In genomic region chr17:81666092-81666341, GRCh38 we compare ENCODE assay signal across 8 cellular contexts. TPM values are rescaled to one million over a fixed set of nuclear protein-coding genes. Genes with fewer than 3 reads are reported as not detected.
DNase-seq lines count a peak whose midpoint lies in the region; ATAC-seq and TF ChIP-seq lines count a peak whose summit lies in the region.

No MANE protein-coding gene starts in this region.

- no peaks in the 10 kb centered on the region for H4K20me1 ChIP-seq in DOHH2 (ENCODE audit: control insufficient read depth, insufficient read depth, low read depth, low read length)

- H3K79me2 ChIP-seq in DOHH2 (ENCODE audit: control insufficient read depth, low read length), result peaks cover 58% of the 10 kb centered on the region

- TF ChIP-seq CTCF in DOHH2 (IDR thresholded peaks at IDR 0.05; ENCODE audit: low read depth, low read length, poor library complexity, severe bottlenecking) (no peak), fibroblast of pulmonary artery (IDR thresholded peaks at IDR 0.05; ENCODE audit: low read length, missing control alignments) (no peak), ovary (IDR thresholded peaks at IDR 0.05) (no peak)

- WGBS in ovary, 3 donors, result 0 to 1% (median 0%) methylated on average over 14 to 16 of the region's 16 CpGs

- H3K9me2 ChIP-seq in DOHH2 (replicated peaks; ENCODE audit: control insufficient read depth, low read length), result no peaks in the 10 kb centered on the region

- intact Hi-C loops in ovary (cut with DNase I), result no loop called here

- H3K27ac ChIP-seq in DOHH2 (ENCODE audit: low read depth, low read length), result peak overlapping the region; percentile 79
- H3K27ac ChIP-seq in ovary, result peak overlapping the region; percentile 32 to 78

- H3K4me1 ChIP-seq in DOHH2 (ENCODE audit: control insufficient read depth, low read length), result peaks cover 25% of the 10 kb centered on the region
- peaks cover 12% of the 10 kb centered on the region for H3K4me1 ChIP-seq in ovary (ENCODE audit: insufficient read depth)

- peak overlapping the region; percentile 100 for H3K4me2 ChIP-seq in DOHH2 (ENCODE audit: low read length)

- no peak for TF ChIP-seq EP300 in ovary (IDR thresholded peaks at IDR 0.05)

- DNase-seq in T-helper 9 cell (peak; percentile 15), fibroblast of pulmonary artery (ENCODE audit: low read depth) (peak; percentile 30), ovary (no peak)

- peaks cover 10% of the 10 kb centered on the region for H3F3A ChIP-seq in DOHH2 (ENCODE audit: control insufficient read depth, insufficient read depth)

- H3K27me3 ChIP-seq in DOHH2 (ENCODE audit: control insufficient read depth, low read length) (no peaks in the 10 kb centered on the region), ovary (no peaks in the 10 kb centered on the region)

- H3K4me3 ChIP-seq in DOHH2 (ENCODE audit: low read length), result peak overlapping the region; percentile 97
- H3K4me3 ChIP-seq in fibroblast of pulmonary artery (replicated peaks; ENCODE audit: low read depth, low read length), result peak overlapping the region; percentile 86
- peak overlapping the region; percentile 55 for H3K4me3 ChIP-seq in ovary

- H3K36me3 ChIP-seq in DOHH2 (ENCODE audit: control insufficient read depth, low read length) (peaks cover 64% of the 10 kb centered on the region), ovary (no peaks in the 10 kb centered on the region)

- peak; percentile 6 for ATAC-seq in HG02571 (IDR thresholded peaks at IDR 0.05; ENCODE audit: unreplicated experiment)
- no peak for ATAC-seq in HG03175 (IDR thresholded peaks at IDR 0.05; ENCODE audit: unreplicated experiment)
- ATAC-seq in GM18502 (IDR thresholded peaks at IDR 0.05; ENCODE audit: poor library complexity, unreplicated experiment), result no peak
- no peak for ATAC-seq in GM18858 (IDR thresholded peaks at IDR 0.05; ENCODE audit: unreplicated experiment)

- no peaks in the 10 kb centered on the region for H3K9me3 ChIP-seq in DOHH2 (ENCODE audit: control insufficient read depth, insufficient read depth, low read length)
- no peaks in the 10 kb centered on the region for H3K9me3 ChIP-seq in ovary

- TF ChIP-seq POLR2A in ovary (IDR thresholded peaks at IDR 0.05), result no peak

RNA-seq across cellular contexts. Expression of gene OXLD1, which starts 0.4 kb away (rescaled TPM):
- 10 to 100 TPM; 14.5 to 35.7 (median 20.9) TPM for total RNA-seq in ovary
- 10 to 100 TPM in 1 of 2 donors, 1 to 10 TPM in 1; 1.7 to 32.8 TPM for polyA plus RNA-seq in ovary

RNA-seq across cellular contexts. Expression of gene CCDC137, which starts 0.5 kb away (rescaled TPM):
- total RNA-seq in ovary, result 10 to 100 TPM in 3 of 7 donors, 1 to 10 TPM in 4; 5.1 to 17.8 (median 9.4) TPM
- polyA plus RNA-seq in ovary, result 10 to 100 TPM in 1 of 2 donors, 1 to 10 TPM in 1; 6.9 to 10.4 TPM

RNA-seq across cellular contexts. Expression of gene PDE6G, which starts 9.7 kb away (rescaled TPM):
- under 1 TPM in 1 of 7 donors, not detected in 6; 0.22 TPM for total RNA-seq in ovary
- 1 to 10 TPM in 1 of 2 donors, under 1 TPM in 1; 0.39 to 1.3 TPM for polyA plus RNA-seq in ovary

RNA-seq across cellular contexts. Expression of gene ARL16, which starts 17.6 kb away (rescaled TPM):
- total RNA-seq in ovary, result 10 to 100 TPM; 22.8 to 45.1 (median 31.1) TPM
- 10 to 100 TPM; 29.4 to 55.5 TPM for polyA plus RNA-seq in ovary

RNA-seq across cellular contexts. Expression of gene HGS, which starts 17.8 kb away (rescaled TPM):
- 10 to 100 TPM; 39.1 to 91.5 (median 71.7) TPM for total RNA-seq in ovary
- polyA plus RNA-seq in ovary, result 10 to 100 TPM; 73.4 to 73.9 TPM

Comparison
In these comparisons a context has a peak if more than half of its experiments do, and no peak if none do; other contexts are left out.
1. DNase-seq: peak in T-helper 9 cell (single experiment) and fibroblast of pulmonary artery (single experiment); none in ovary (0 of 5).
2. Peak in every context shown above with its lines, with median percentiles within 50 percentile points of each other: H3K4me3 ChIP-seq.